Comparison of ENCODE assay signal across 8 cellular contexts in the genomic region with DNA sequence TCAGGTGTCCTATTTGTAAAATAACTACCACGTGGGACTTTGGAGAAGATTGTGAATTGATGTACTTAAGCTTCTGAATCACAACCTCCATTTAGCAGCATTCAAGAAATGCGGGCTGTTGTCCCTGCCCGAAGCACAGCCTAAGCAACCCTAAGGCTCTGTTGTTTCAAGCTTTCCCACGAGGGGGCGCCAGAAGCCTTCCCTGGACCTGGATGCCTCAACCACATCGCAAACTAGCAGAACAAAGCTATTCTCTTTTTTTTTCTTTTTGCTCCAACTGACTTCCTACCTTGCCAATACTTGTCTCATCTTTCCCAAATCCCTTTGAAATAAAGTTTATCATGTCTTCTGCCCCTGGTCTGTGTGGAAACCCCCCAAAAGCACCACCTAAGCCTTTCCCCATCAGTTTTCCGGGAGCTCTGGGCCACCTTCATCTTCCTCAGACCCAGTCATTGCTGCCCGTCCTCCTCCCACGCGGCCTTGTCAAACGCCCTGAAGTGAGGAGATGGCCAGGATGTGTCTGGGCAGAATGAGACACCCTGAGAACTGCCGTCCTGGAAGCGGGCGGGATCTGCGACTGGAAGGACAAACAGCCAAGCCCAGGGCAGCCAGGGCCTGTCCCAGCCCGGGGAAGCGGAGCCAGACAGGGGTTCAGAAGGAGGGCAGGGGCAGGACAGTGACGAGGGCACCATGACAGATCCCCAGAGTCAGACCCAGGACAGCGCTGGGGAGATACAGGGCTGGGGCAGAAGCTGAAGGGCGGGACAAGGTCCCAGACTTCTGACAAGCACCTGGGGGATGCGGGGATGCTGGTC.
DNase-seq lines count a peak whose midpoint lies in the region; ATAC-seq and TF ChIP-seq lines count a peak whose summit lies in the region.

No MANE protein-coding gene starts in this region.

- peaks cover 3% of the 10 kb centered on the region for H3K36me3 Mint-ChIP-seq in nephron progenitor cell (ENCODE audit: low read depth)

- no peak overlapping the region for H3K27ac Mint-ChIP-seq in nephron progenitor cell

- H3K4me1 Mint-ChIP-seq in nephron progenitor cell, result peaks cover 63% of the 10 kb centered on the region

- H3K4me3 Mint-ChIP-seq in nephron progenitor cell, result peak overlapping the region; percentile 0

- no peaks in the 10 kb centered on the region for H3K9me3 Mint-ChIP-seq in nephron progenitor cell

- DNase-seq in DMS153 (lab: John Stamatoyannopoulos, UW) (peak; percentile 66), HT1080 (ENCODE audit: low read depth) (peak; percentile 78), OCI-M2 (lab: John Stamatoyannopoulos, UW; ENCODE audit: unreplicated experiment) (peak; percentile 80), fibroblast of gingiva (ENCODE audit: low read depth) (peak; percentile 66), nephron progenitor cell (peak; percentile 93)
- peak; percentile 82 for DNase-seq in activated T-cell treated with anti-CD3 and anti-CD28 coated beads, Interleukin-2, amount 50 U/mL, for 1 hour
- DNase-seq in stimulated activated naive CD4-positive, alpha-beta T cell treated with Interleukin-2 at 50 U/mL for 16 hours (lab: John Stamatoyannopoulos, UW), result peak; percentile 63

- TF ChIP-seq CTCF in nephron progenitor cell (IDR thresholded peaks at IDR 0.05), result no peak

- peaks cover 20% of the 10 kb centered on the region for H3K27me3 Mint-ChIP-seq in nephron progenitor cell (ENCODE audit: low read depth, poor library complexity)

- no peak for ATAC-seq in HG03378 (IDR thresholded peaks at IDR 0.05; ENCODE audit: unreplicated experiment)
